9 cellular contexts compared by ENCODE assay signal in genomic region chrX:154751121-154751668, GRCh38. TPM values are rescaled to one million over a fixed set of nuclear protein-coding genes. Genes with fewer than 3 reads are reported as not detected.
DNase-seq lines count a peak whose midpoint lies in the region; ATAC-seq and TF ChIP-seq lines count a peak whose summit lies in the region.
"Had no signal": no experiment of that assay in that cellular context is flagged by ENCODE, and none has a peak within 500 bp of the region (broad histone marks: within the 10 kb centered on the region; RNA-seq: fewer than 3 reads in every experiment).

No MANE protein-coding gene starts in this region.

- H3K4me3 ChIP-seq in GM06990 (replicated peaks; ENCODE audit: low read depth, low read length) (peak overlapping the region; percentile 20; the same call in 1 of the 2 replicates), right cardiac atrium (ENCODE audit: low read length) (peak overlapping the region; percentile 90)

- H3K9me3 ChIP-seq in right cardiac atrium (ENCODE audit: control insufficient read depth, low read length) = no peaks in the 10 kb centered on the region
- H3K9me3 ChIP-seq: thyroid gland had no signal

- peak; percentile 29 for ATAC-seq in HG02798 (IDR thresholded peaks at IDR 0.05; ENCODE audit: poor library complexity, unreplicated experiment)
- ATAC-seq in activated B cell treated with CpG ODN at 0.5 μM for 24 hours (ENCODE audit: low read depth) = peak; percentile 43
- ATAC-seq in right cardiac atrium = peak; percentile 17 to 45
- ATAC-seq in GM21528 (IDR thresholded peaks at IDR 0.05; ENCODE audit: low FRiP score, unreplicated experiment) = no peak

- no peaks in the 10 kb centered on the region for H3K27me3 Mint-ChIP-seq in activated B cell treated with CpG ODN at 0.5 μM for 24 hours
- peaks cover 61% of the 10 kb centered on the region for H3K27me3 Mint-ChIP-seq in type B pancreatic cell

- H3K4me1 Mint-ChIP-seq in activated B cell treated with CpG ODN at 0.5 μM for 24 hours (peaks cover 21% of the 10 kb centered on the region), type B pancreatic cell (ENCODE audit: unreplicated experiment) (no peaks in the 10 kb centered on the region)

- 4% methylated on average over 15 of the region's 37 CpGs for WGBS in right cardiac atrium

- H3K27me3 ChIP-seq in GM06990 (replicated peaks; ENCODE audit: control insufficient read depth, insufficient read depth, low read length) (no peaks in the 10 kb centered on the region), right cardiac atrium (ENCODE audit: control insufficient read depth, insufficient read depth) (no peaks in the 10 kb centered on the region)
- H3K27me3 ChIP-seq: thyroid gland had no signal

- peak; percentile 25 for DNase-seq in GM06990 (ENCODE audit: extremely low read depth, insufficient read length)
- no peak for DNase-seq in activated B cell treated with CpG ODN at 0.5 μM for 24 hours
- DNase-seq in right cardiac atrium = peak in 2 of 3 donors; percentile 51 to 64
- DNase-seq in type B pancreatic cell (ENCODE audit: extremely low spot score, unreplicated experiment) = no peak
- no peak for DNase-seq in iPS-NIHi11 (ENCODE audit: low spot score)
- no peak for DNase-seq in epidermal melanocyte (ENCODE audit: insufficient read length, low spot score)

- H3K9me3 Mint-ChIP-seq in activated B cell treated with CpG ODN at 0.5 μM for 24 hours (no peaks in the 10 kb centered on the region), type B pancreatic cell (peaks cover 4% of the 10 kb centered on the region)

- intact Hi-C loops in activated B cell treated with CpG ODN at 0.5 μM for 24 hours (cut with micrococcal nuclease) = loop anchor here (1.0 kb wide), 1 partner anchor 11 kb away; the partner anchor contains the start of gene DKC1
- intact Hi-C loops in right cardiac atrium (cut with DNase I) = loop anchor here in 1 of 4 donors (5.0 kb wide), 1 partner anchor 34 kb away; no protein-coding TSS in a partner anchor

- H3K27ac ChIP-seq in right cardiac atrium (ENCODE audit: low read length) = peak overlapping the region; percentile 58

- peaks cover 2% of the 10 kb centered on the region for H3K4me1 ChIP-seq in right cardiac atrium (ENCODE audit: control insufficient read depth, insufficient read depth, low read length)

- no peak for TF ChIP-seq CTCF in GM06990 (IDR thresholded peaks at IDR 0.05; ENCODE audit: insufficient read depth, low read length, poor library complexity, severe bottlenecking)
- TF ChIP-seq CTCF in activated B cell treated with CpG ODN at 0.5 μM for 24 hours (IDR thresholded peaks at IDR 0.05) = no peak
- TF ChIP-seq CTCF in type B pancreatic cell (conservative IDR thresholded peaks at IDR 0.05) = no peak

- H3K27ac Mint-ChIP-seq in activated B cell treated with CpG ODN at 0.5 μM for 24 hours = peak overlapping the region; percentile 86
- H3K27ac Mint-ChIP-seq in type B pancreatic cell = no peak overlapping the region

- POLR2A ChIA-PET in activated B cell treated with CpG ODN at 0.5 μM for 24 hours (lab: Charles Lee) = interaction anchor here (0.5 to 1.6 kb wide), 8 partner anchors 12 to 342 kb away, joined by 3 to 22 read pairs (median 4); partner anchors contain the start of genes DKC1 and DNASE1L1

- H3K36me3 ChIP-seq in GM06990 (ENCODE audit: control insufficient read depth, insufficient read depth, low read length) = no peaks in the 10 kb centered on the region
- H3K36me3 ChIP-seq: thyroid gland had no signal

- peak overlapping the region; percentile 86 for H3K4me3 Mint-ChIP-seq in activated B cell treated with CpG ODN at 0.5 μM for 24 hours
- peak overlapping the region; percentile 78 for H3K4me3 Mint-ChIP-seq in type B pancreatic cell

- H3K36me3 Mint-ChIP-seq in activated B cell treated with CpG ODN at 0.5 μM for 24 hours (ENCODE audit: low read depth) = no peaks in the 10 kb centered on the region
- no peaks in the 10 kb centered on the region for H3K36me3 Mint-ChIP-seq in type B pancreatic cell

- CTCF ChIA-PET in activated B cell treated with CpG ODN at 0.5 μM for 24 hours (lab: Charles Lee) = interaction anchor here (1.2 to 5.1 kb wide), 3 partner anchors 12 to 89 kb away, joined by 3 to 27 read pairs (median 6); partner anchors contain the start of gene DKC1

RNA-seq across cellular contexts. Expression of gene GAB3, which starts 0.3 kb away (rescaled TPM):
- total RNA-seq in activated B cell treated with CpG ODN at 0.5 μM for 24 hours (7.1 and 7.5 TPM in 2 replicates), right cardiac atrium (10 to 100 TPM in 3 of 4 donors, 1 to 10 TPM in 1; 7.8 to 14.4 (median 11.4) TPM), type B pancreatic cell (ENCODE audit: low replicate concordance) (0.19 TPM in 1 of 2 replicates, not detected in the other)
- 4.7 TPM for polyA plus RNA-seq in right cardiac atrium

RNA-seq across cellular contexts. Expression of gene DKC1, which starts 11.5 kb away (rescaled TPM):
- total RNA-seq in activated B cell treated with CpG ODN at 0.5 μM for 24 hours (93.5 and 105 TPM in 2 replicates), right cardiac atrium (10 to 100 TPM; 18.7 to 27.0 (median 21.4) TPM), type B pancreatic cell (ENCODE audit: low replicate concordance) (52.0 and 62.7 TPM in 2 replicates)
- 14.0 TPM for polyA plus RNA-seq in right cardiac atrium

RNA-seq across cellular contexts. Expression of gene MPP1, which starts 54.1 kb away (rescaled TPM):
- total RNA-seq in activated B cell treated with CpG ODN at 0.5 μM for 24 hours (5.8 and 7.2 TPM in 2 replicates), right cardiac atrium (10 to 100 TPM; 25.3 to 42.7 (median 35.8) TPM), type B pancreatic cell (ENCODE audit: low replicate concordance) (10.4 and 13.8 TPM in 2 replicates)
- polyA plus RNA-seq in right cardiac atrium = 20.4 TPM

Comparison
In these comparisons a context has a peak if more than half of its experiments do, and no peak if none do; other contexts are left out.
1. DNase-seq: peak in GM06990 (single experiment) and right cardiac atrium (2 of 3); none in activated B cell treated with CpG ODN at 0.5 μM for 24 hours (single experiment), type B pancreatic cell (single experiment), iPS-NIHi11 (single experiment) and epidermal melanocyte (single experiment).